Comparison of ENCODE assay signal across 11 cellular contexts in the genomic region with DNA sequence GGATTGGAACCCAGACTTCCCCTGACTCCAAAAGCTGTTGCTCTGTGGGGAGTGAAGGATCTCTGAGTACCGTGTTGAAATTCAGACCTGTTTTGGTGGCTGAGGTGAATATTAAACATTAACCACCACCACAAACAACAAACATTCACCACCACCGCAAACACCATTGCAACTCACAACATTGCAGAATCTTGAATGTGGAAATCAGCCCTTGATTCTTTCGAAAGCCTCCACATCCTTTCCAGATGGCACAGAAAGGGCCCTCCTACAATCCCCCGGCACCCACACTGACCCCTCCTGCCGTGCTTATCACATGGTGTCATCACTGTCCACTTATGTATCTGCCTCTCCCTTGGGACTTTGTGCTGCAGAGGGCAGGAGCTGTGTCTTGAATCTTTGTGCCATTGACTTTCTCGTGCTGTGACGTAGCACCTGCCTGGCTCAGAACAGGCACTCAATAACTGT. TPM values are rescaled to one million over a fixed set of nuclear protein-coding genes. Genes with fewer than 3 reads are reported as not detected.
DNase-seq lines count a peak whose midpoint lies in the region; ATAC-seq and TF ChIP-seq lines count a peak whose summit lies in the region.
"Had no signal": no experiment of that assay in that cellular context is flagged by ENCODE, and none has a peak within 500 bp of the region (broad histone marks: within the 10 kb centered on the region; RNA-seq: fewer than 3 reads in every experiment).

No MANE protein-coding gene starts in this region.

- H3K4me1 ChIP-seq in GM23248 (ENCODE audit: insufficient read depth) = peaks cover 32% of the 10 kb centered on the region

- H3K9me2 ChIP-seq in GM23248 (ENCODE audit: insufficient read depth) = no peaks in the 10 kb centered on the region

- peak overlapping the region; percentile 55 for H3K27ac ChIP-seq in GM23248
- H3K27ac ChIP-seq: thoracic aorta had no signal

- no peak overlapping the region for H3K4me3 Mint-ChIP-seq in osteocyte (ENCODE audit: unreplicated experiment)

- H3K9me3 Mint-ChIP-seq in osteocyte (ENCODE audit: unreplicated experiment) = no peaks in the 10 kb centered on the region

- peak overlapping the region; percentile 41; the same call in 1 of the 2 replicates for H3K9ac ChIP-seq in GM23248

- H4K20me1 ChIP-seq in GM23248 (ENCODE audit: insufficient read depth) = no peaks in the 10 kb centered on the region

- no peaks in the 10 kb centered on the region for H3K79me2 ChIP-seq in GM23248 (ENCODE audit: insufficient read depth)

- DNase-seq in GM23248 (peak; percentile 82), SK-N-DZ (ENCODE audit: low spot score) (peak; percentile 41), Right ventricle myocardium inferior (ENCODE audit: missing footprints) (peak; percentile 73), renal cortical epithelial cell (ENCODE audit: low read depth) (peak; percentile 94), osteocyte (ENCODE audit: extremely low spot score, unreplicated experiment) (no peak), cerebellar cortex (ENCODE audit: low spot score) (no peak), HuH-7.5 (ENCODE audit: low spot score) (no peak)
- DNase-seq: central memory CD4-positive, alpha-beta T cell; stimulated activated CD4-positive, alpha-beta T cell treated with anti-CD3 and anti-CD28 coated beads, Interleukin-15, amount 100 ng/mL, for 24 hours had no signal

- H3K4me2 ChIP-seq in GM23248 (ENCODE audit: unreplicated experiment) = peak overlapping the region; percentile 70

- ATAC-seq in Right ventricle myocardium inferior (peak; percentile 47), GM21786 (IDR thresholded peaks at IDR 0.05; ENCODE audit: unreplicated experiment) (no peak)

- H3K27me3 Mint-ChIP-seq in osteocyte (ENCODE audit: unreplicated experiment) = peaks cover 17% of the 10 kb centered on the region

- peaks cover 17% of the 10 kb centered on the region for H3F3A ChIP-seq in GM23248 (ENCODE audit: insufficient read depth)

- no peaks in the 10 kb centered on the region for H3K36me3 Mint-ChIP-seq in osteocyte (ENCODE audit: unreplicated experiment)

- H3K27ac Mint-ChIP-seq in osteocyte (ENCODE audit: unreplicated experiment) = no peak overlapping the region

- 23 to 27% methylated on average over 7 of the region's 7 CpGs for WGBS in GM23248 (ENCODE audit: low coverage in 1 of 2, low lambda C conversion rate in 2 of 2, missing lambda C conversion rate in 2 of 2), 2 experiments

- in situ Hi-C loops in GM23248 (cut with MboI) = no loop called here

- no peaks in the 10 kb centered on the region for H3K27me3 ChIP-seq in GM23248 (replicated peaks; ENCODE audit: insufficient read depth)

- peak overlapping the region; percentile 41 for H3K4me3 ChIP-seq in GM23248

- intact Hi-C loops in Right ventricle myocardium inferior (cut with DNase I) = no loop called here

- H3K9me3 ChIP-seq in GM23248 (ENCODE audit: low read depth) = no peaks in the 10 kb centered on the region
- H3K9me3 ChIP-seq: thoracic aorta had no signal

- TF ChIP-seq CTCF in osteocyte (IDR thresholded peaks at IDR 0.05) = no peak

- no peaks in the 10 kb centered on the region for H3K36me3 ChIP-seq in GM23248 (ENCODE audit: low read depth)
- H3K36me3 ChIP-seq: thoracic aorta had no signal

- peak overlapping the region; percentile 72; the same call in 1 of the 2 replicates for H2AFZ ChIP-seq in GM23248

- H3K4me1 Mint-ChIP-seq in osteocyte (ENCODE audit: unreplicated experiment) = peaks cover 7% of the 10 kb centered on the region

RNA-seq across cellular contexts. Expression of a gene that starts 1.4 kb away (rescaled TPM):
- 3.0 and 5.9 TPM in 2 replicates for total RNA-seq in GM23248 (2014; rRNA removed; shearing (Covaris generic))
- polyA plus RNA-seq in GM23248 (2016; fragmentation: Nextera tagmentation; extraction: Ambion mirVana) = 9.6 and 9.9 TPM in 2 replicates
- polyA plus RNA-seq in SK-N-DZ (2014; cell fraction: cytosol; rRNA removed) = not detected in 2 replicates
- not detected in 2 replicates for polyA plus RNA-seq in SK-N-DZ (2014; cell fraction: nucleus; rRNA removed)
- total RNA-seq in Right ventricle myocardium inferior = 3.2 TPM
- total RNA-seq in renal cortical epithelial cell = 4.6 and 13.0 TPM in 2 replicates
- not detected in 2 replicates for total RNA-seq in osteocyte

RNA-seq across cellular contexts. Expression of a gene that starts 38.0 kb away (rescaled TPM):
- 0.11 TPM in 1 of 2 replicates, not detected in the other for total RNA-seq in GM23248 (2014; rRNA removed; shearing (Covaris generic))
- 0.31 and 0.52 TPM in 2 replicates for polyA plus RNA-seq in GM23248 (2016; fragmentation: Nextera tagmentation; extraction: Ambion mirVana)
- 1.2 and 1.8 TPM in 2 replicates for polyA plus RNA-seq in SK-N-DZ (2014; cell fraction: cytosol; rRNA removed)
- 0.36 and 0.86 TPM in 2 replicates for polyA plus RNA-seq in SK-N-DZ (2014; cell fraction: nucleus; rRNA removed)
- total RNA-seq in Right ventricle myocardium inferior (4.5 TPM), renal cortical epithelial cell (0.15 TPM in 1 of 2 replicates, not detected in the other), osteocyte (0.37 and 0.43 TPM in 2 replicates)

RNA-seq across cellular contexts. Expression of a gene that starts 42.9 kb away (rescaled TPM):
- total RNA-seq in GM23248 (2014; rRNA removed; shearing (Covaris generic)) = 141 and 151 TPM in 2 replicates
- polyA plus RNA-seq in GM23248 (2016; fragmentation: Nextera tagmentation; extraction: Ambion mirVana) = 102 and 104 TPM in 2 replicates
- 12.8 and 18.5 TPM in 2 replicates for polyA plus RNA-seq in SK-N-DZ (2014; cell fraction: cytosol; rRNA removed)
- polyA plus RNA-seq in SK-N-DZ (2014; cell fraction: nucleus; rRNA removed) = 12.9 and 17.2 TPM in 2 replicates
- total RNA-seq in Right ventricle myocardium inferior (288 TPM), renal cortical epithelial cell (93.9 and 104 TPM in 2 replicates), osteocyte (54.8 and 55.2 TPM in 2 replicates)

Comparison
In these comparisons a context has a peak if more than half of its experiments do, and no peak if none do; other contexts are left out.
1. DNase-seq: peak in GM23248 (single experiment), SK-N-DZ (single experiment), Right ventricle myocardium inferior (single experiment) and renal cortical epithelial cell (single experiment); none in osteocyte (single experiment), cerebellar cortex (single experiment) and HuH-7.5 (single experiment).